ENCODE assay signal across 18 cellular contexts in genomic region chr3:88267847-88268246, GRCh38.
"Had no signal": no experiment of that assay in that cellular context is flagged by ENCODE, and none has a peak within 500 bp of the region (broad histone marks: within the 10 kb centered on the region; RNA-seq: fewer than 3 reads in every experiment).

No MANE protein-coding gene starts in this region.

- H3K4me1 ChIP-seq: colonic mucosa, left ventricle myocardium inferior, lower lobe of right lung, right atrium auricular region, sigmoid colon, stomach had no signal

- H3K27me3 ChIP-seq: colonic mucosa, hepatocyte, neutrophil, right atrium auricular region, stomach had no signal

- H3K4me2 ChIP-seq: hepatocyte had no signal

- ATAC-seq: left cardiac atrium; lower lobe of right lung; natural killer cell treated with Interleukin-12 subunit alpha and Interleukin-12 subunit beta and Interleukin-15 and Interleukin-18, amount 100 ng/mL, for 72 hours had no signal

- DNase-seq: colonic mucosa; effector CD4-positive, alpha-beta T cell; foreskin melanocyte; head of caudate nucleus; kidney; left cardiac atrium; left ventricle myocardium inferior; lower lobe of right lung; sigmoid colon; stimulated activated CD4-positive, alpha-beta T cell treated with anti-CD3 and anti-CD28 coated beads, Interleukin-12 subunit alpha, Interleukin-12 subunit beta, amount 100 ng/mL, for 4 hours; stimulated activated naive CD4-positive, alpha-beta T cell; stomach; trophoblast cell had no signal

- H3K4me3 ChIP-seq: colonic mucosa, hepatocyte, left ventricle myocardium inferior, lower lobe of right lung, right atrium auricular region, sigmoid colon, skin epidermis, stomach had no signal

- FAIRE-seq: kidney had no signal

- H3K79me2 ChIP-seq: hepatocyte had no signal

- H3K36me3 ChIP-seq: colonic mucosa, left ventricle myocardium inferior, lower lobe of right lung, neutrophil, right atrium auricular region, sigmoid colon, stomach had no signal

- H2AFZ ChIP-seq: hepatocyte had no signal

- H3K9me3 ChIP-seq: colonic mucosa, left ventricle myocardium inferior, lower lobe of right lung, neutrophil, right atrium auricular region, sigmoid colon, stomach had no signal

- H3K27ac ChIP-seq: colonic mucosa, hepatocyte, left ventricle myocardium inferior, lower lobe of right lung, neutrophil, right atrium auricular region, sigmoid colon, skin epidermis, stomach had no signal
